16 cellular contexts compared by ENCODE assay signal in genomic region chr11:30992513-30992849, GRCh38.
DNase-seq lines count a peak whose midpoint lies in the region; ATAC-seq and TF ChIP-seq lines count a peak whose summit lies in the region.
"Had no signal": no experiment of that assay in that cellular context is flagged by ENCODE, and none has a peak within 500 bp of the region (broad histone marks: within the 10 kb centered on the region; RNA-seq: fewer than 3 reads in every experiment).

No MANE protein-coding gene starts in this region.

- no peaks in the 10 kb centered on the region for H3K36me3 Mint-ChIP-seq in activated naive CD8-positive, alpha-beta T cell treated with anti-CD3 and anti-CD28 coated beads, Interleukin-2, amount 10 ng/mL, durations not matched to agents 7 days and 5 days
- peaks cover 1% of the 10 kb centered on the region for H3K36me3 Mint-ChIP-seq in neural progenitor cell
- H3K36me3 Mint-ChIP-seq: CD4-positive, CD25-positive, alpha-beta regulatory T cell had no signal

- peaks cover 10% of the 10 kb centered on the region for H3K4me1 ChIP-seq in neural progenitor cell
- H3K4me1 ChIP-seq: sigmoid colon, upper lobe of left lung had no signal

- no peaks in the 10 kb centered on the region for H3K36me3 ChIP-seq in neural progenitor cell
- H3K36me3 ChIP-seq: sigmoid colon, upper lobe of left lung, WERI-Rb-1 had no signal

- no peaks in the 10 kb centered on the region for H3K27me3 ChIP-seq in neural progenitor cell
- H3K27me3 ChIP-seq: sigmoid colon, upper lobe of left lung had no signal

- no peaks in the 10 kb centered on the region for H3K27me3 Mint-ChIP-seq in activated naive CD8-positive, alpha-beta T cell treated with anti-CD3 and anti-CD28 coated beads, Interleukin-2, amount 10 ng/mL, durations not matched to agents 7 days and 5 days
- no peaks in the 10 kb centered on the region for H3K27me3 Mint-ChIP-seq in neural progenitor cell (ENCODE audit: insufficient read depth, low read depth)

- DNase-seq in DMS53 (lab: John Stamatoyannopoulos, UW) (peak; percentile 40), DMS53 treated with DMSO at 0.1 percent for 48 hours (lab: John Stamatoyannopoulos, UW; ENCODE audit: unreplicated experiment) (no peak), neural progenitor cell (ENCODE audit: low spot score) (no peak), HK-2 (ENCODE audit: unreplicated experiment) (no peak)
- no peak for DNase-seq in activated naive CD8-positive, alpha-beta T cell treated with anti-CD3 and anti-CD28 coated beads, Interleukin-2, amount 10 ng/mL, durations not matched to agents 7 days and 5 days
- no peak for DNase-seq in activated naive CD4-positive, alpha-beta T cell treated with anti-CD3 and anti-CD28 coated beads, Interleukin-2, amount 50 U/mL, for 16 hours
- DNase-seq: activated gamma-delta T cell treated with Interleukin-2 at 50 U/mL for 16 hours; GOT3; sigmoid colon; stimulated activated CD4-positive, alpha-beta T cell treated with anti-CD3 and anti-CD28 coated beads, Interleukin-4, amount 100 ng/mL, for 24 hours; upper lobe of left lung; WERI-Rb-1 had no signal

- no peak overlapping the region for H3K9ac ChIP-seq in neural progenitor cell

- H3K9me3 Mint-ChIP-seq in activated naive CD8-positive, alpha-beta T cell treated with anti-CD3 and anti-CD28 coated beads, Interleukin-2, amount 10 ng/mL, durations not matched to agents 7 days and 5 days = peaks cover 1% of the 10 kb centered on the region
- peaks cover 2% of the 10 kb centered on the region for H3K9me3 Mint-ChIP-seq in neural progenitor cell

- H3K79me2 ChIP-seq in neural progenitor cell (ENCODE audit: low read depth) = no peaks in the 10 kb centered on the region

- no peaks in the 10 kb centered on the region for H3K9me3 ChIP-seq in neural progenitor cell (ENCODE audit: low read depth)
- H3K9me3 ChIP-seq: sigmoid colon, upper lobe of left lung had no signal

- no peak overlapping the region for H3K27ac ChIP-seq in neural progenitor cell
- H3K27ac ChIP-seq: sigmoid colon, upper lobe of left lung, WERI-Rb-1 had no signal

- peaks cover 8% of the 10 kb centered on the region for H3K4me1 Mint-ChIP-seq in activated naive CD8-positive, alpha-beta T cell treated with anti-CD3 and anti-CD28 coated beads, Interleukin-2, amount 10 ng/mL, durations not matched to agents 7 days and 5 days
- peaks cover 10% of the 10 kb centered on the region for H3K4me1 Mint-ChIP-seq in neural progenitor cell
- H3K4me1 Mint-ChIP-seq: CD4-positive, CD25-positive, alpha-beta regulatory T cell had no signal

- H4K20me1 ChIP-seq in neural progenitor cell (ENCODE audit: low read depth) = no peaks in the 10 kb centered on the region

- POLR2A ChIA-PET in activated naive CD8-positive, alpha-beta T cell treated with anti-CD3 and anti-CD28 coated beads, Interleukin-2, amount 10 ng/mL, durations not matched to agents 7 days and 5 days (lab: Charles Lee) = no interaction called here

- H3K4me2 ChIP-seq in neural progenitor cell = no peak overlapping the region

- no peak overlapping the region for H3K4me3 ChIP-seq in neural progenitor cell
- H3K4me3 ChIP-seq: sigmoid colon, upper lobe of left lung had no signal

- peak; percentile 72 for ATAC-seq in HG03442 (IDR thresholded peaks at IDR 0.05; ENCODE audit: unreplicated experiment)
- ATAC-seq in activated naive CD8-positive, alpha-beta T cell treated with anti-CD3 and anti-CD28 coated beads, Interleukin-2, amount 10 ng/mL, durations not matched to agents 7 days and 5 days (ENCODE audit: low read depth) = peak; percentile 65
- ATAC-seq in HG03159 (IDR thresholded peaks at IDR 0.05; ENCODE audit: unreplicated experiment) = no peak
- ATAC-seq: SK-N-SH treated with all-trans-retinoic acid at 6 μM for 48 hours had no signal

- peak overlapping the region; percentile 73 for H2AFZ ChIP-seq in neural progenitor cell (replicated peaks)

- no peaks in the 10 kb centered on the region for H3F3A ChIP-seq in neural progenitor cell (ENCODE audit: low read depth)

- no peak for TF ChIP-seq CTCF in neural progenitor cell (IDR thresholded peaks at IDR 0.05)

- H3K27ac Mint-ChIP-seq in activated naive CD8-positive, alpha-beta T cell treated with anti-CD3 and anti-CD28 coated beads, Interleukin-2, amount 10 ng/mL, durations not matched to agents 7 days and 5 days = no peak overlapping the region
- H3K27ac Mint-ChIP-seq in neural progenitor cell = no peak overlapping the region
- H3K27ac Mint-ChIP-seq: CD4-positive, CD25-positive, alpha-beta regulatory T cell had no signal

- H3K4me3 Mint-ChIP-seq in activated naive CD8-positive, alpha-beta T cell treated with anti-CD3 and anti-CD28 coated beads, Interleukin-2, amount 10 ng/mL, durations not matched to agents 7 days and 5 days = no peak overlapping the region
- H3K4me3 Mint-ChIP-seq in neural progenitor cell = no peak overlapping the region
- H3K4me3 Mint-ChIP-seq: CD4-positive, CD25-positive, alpha-beta regulatory T cell had no signal
